Comparison of ENCODE assay signal across 1 cellular context in genomic region chr15:59329091-59329490, GRCh38.
TF ChIP-seq lines count a peak whose summit lies in the region.

No MANE protein-coding gene starts in this region.

TF ChIP-seq in HCT116, 20 proteins besides CTCF, POLR2A, EP300 and RAD21:
- TF ChIP-seq ZNF274 (IDR thresholded peaks at IDR 0.05; ENCODE audit: low read depth, low read length): no peak
- no peak for TF ChIP-seq ZFX (IDR thresholded peaks at IDR 0.05)
- TF ChIP-seq, protein P1, sequence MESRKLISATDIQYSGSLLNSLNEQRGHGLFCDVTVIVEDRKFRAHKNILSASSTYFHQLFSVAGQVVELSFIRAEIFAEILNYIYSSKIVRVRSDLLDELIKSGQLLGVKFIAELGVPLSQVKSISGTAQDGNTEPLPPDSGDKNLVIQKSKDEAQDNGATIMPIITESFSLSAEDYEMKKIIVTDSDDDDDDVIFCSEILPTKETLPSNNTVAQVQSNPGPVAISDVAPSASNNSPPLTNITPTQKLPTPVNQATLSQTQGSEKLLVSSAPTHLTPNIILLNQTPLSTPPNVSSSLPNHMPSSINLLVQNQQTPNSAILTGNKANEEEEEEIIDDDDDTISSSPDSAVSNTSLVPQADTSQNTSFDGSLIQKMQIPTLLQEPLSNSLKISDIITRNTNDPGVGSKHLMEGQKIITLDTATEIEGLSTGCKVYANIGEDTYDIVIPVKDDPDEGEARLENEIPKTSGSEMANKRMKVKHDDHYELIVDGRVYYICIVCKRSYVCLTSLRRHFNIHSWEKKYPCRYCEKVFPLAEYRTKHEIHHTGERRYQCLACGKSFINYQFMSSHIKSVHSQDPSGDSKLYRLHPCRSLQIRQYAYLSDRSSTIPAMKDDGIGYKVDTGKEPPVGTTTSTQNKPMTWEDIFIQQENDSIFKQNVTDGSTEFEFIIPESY (IDR thresholded peaks at IDR 0.05; ENCODE audit: extremely low read depth, insufficient replicate concordance, low read length): no peak
- TF ChIP-seq SP1 (IDR thresholded peaks at IDR 0.05; ENCODE audit: low read depth): no peak
- no peak for TF ChIP-seq TCF7L2 (IDR thresholded peaks at IDR 0.05; ENCODE audit: borderline replicate concordance, extremely low read depth, insufficient read depth, insufficient read length)
- TF ChIP-seq EZH2 (IDR thresholded peaks at IDR 0.05): no peak
- TF ChIP-seq POLR2AphosphoS5 (IDR thresholded peaks at IDR 0.05; ENCODE audit: low read depth, low read length): no peak
- TF ChIP-seq CBX3 (IDR thresholded peaks at IDR 0.05; ENCODE audit: low read depth): no peak
- no peak for TF ChIP-seq ELF1 (IDR thresholded peaks at IDR 0.05; ENCODE audit: borderline replicate concordance, low read depth)
- no peak for TF ChIP-seq REST (IDR thresholded peaks at IDR 0.05; ENCODE audit: low read depth)
- TF ChIP-seq FOSL1 (IDR thresholded peaks at IDR 0.05; ENCODE audit: low read depth): no peak
- TF ChIP-seq, protein P2, sequence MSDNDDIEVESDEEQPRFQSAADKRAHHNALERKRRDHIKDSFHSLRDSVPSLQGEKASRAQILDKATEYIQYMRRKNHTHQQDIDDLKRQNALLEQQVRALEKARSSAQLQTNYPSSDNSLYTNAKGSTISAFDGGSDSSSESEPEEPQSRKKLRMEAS (IDR thresholded peaks at IDR 0.05): no peak
- TF ChIP-seq, protein P3, sequence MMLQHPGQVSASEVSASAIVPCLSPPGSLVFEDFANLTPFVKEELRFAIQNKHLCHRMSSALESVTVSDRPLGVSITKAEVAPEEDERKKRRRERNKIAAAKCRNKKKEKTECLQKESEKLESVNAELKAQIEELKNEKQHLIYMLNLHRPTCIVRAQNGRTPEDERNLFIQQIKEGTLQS (IDR thresholded peaks at IDR 0.05): no peak
